ENCODE assay signal across 1 cellular context in genomic region chr5:14901462-14902051, GRCh38.
TF ChIP-seq lines count a peak whose summit lies in the region.

No MANE protein-coding gene starts in this region.

TF ChIP-seq in HEK293, 187 proteins besides CTCF, POLR2A, EP300 and RAD21 (continued from another document):
- TF ChIP-seq ZNF148 (tag by site-specific recombination; IDR thresholded peaks at IDR 0.05; ENCODE audit: borderline replicate concordance) (no peak), ZXDB (tag by site-specific recombination; IDR thresholded peaks at IDR 0.05) (no peak)
